ENCODE assay signal across 32 cellular contexts in genomic region chrX:54171091-54171490, GRCh38.
"Had no signal": no experiment of that assay in that cellular context is flagged by ENCODE, and none has a peak within 500 bp of the region (broad histone marks: within the 10 kb centered on the region; RNA-seq: fewer than 3 reads in every experiment).

No MANE protein-coding gene starts in this region.

- H3K27ac ChIP-seq: body of pancreas, epithelial cell of prostate, esophagus squamous epithelium, WERI-Rb-1 had no signal

- H3K27ac Mint-ChIP-seq: activated B cell treated with CpG ODN at 0.5 μM for 24 hours; activated CD8-positive, alpha-beta T cell treated with anti-CD3 and anti-CD28 coated beads for 36 hours; activated naive CD4-positive, alpha-beta T cell treated with anti-CD3 and anti-CD28 coated beads for 36 hours; activated naive CD8-positive, alpha-beta T cell treated with anti-CD3 and anti-CD28 coated beads for 36 hours; activated T-helper 17 cell treated with anti-CD3 and anti-CD28 coated beads, Interleukin-2, amount 50 U/mL, for 72 hours; effector memory CD8-positive, alpha-beta T cell; T-helper 1 cell treated with Interleukin-12 subunit alpha and Interleukin-12 subunit beta and Interleukin-4 antibody, amounts not matched to agents 30 μg/mL and 1 μg/mL, for 36 hours; T-helper 2 cell treated with Interferon-gamma antibody and Interleukin-4, amounts not matched to agents 5 μg/mL and 100 μg/mL, for 36 hours had no signal

- ATAC-seq: activated CD4-positive, CD25-positive, alpha-beta regulatory T cell treated with anti-CD3 and anti-CD28 coated beads, Interleukin-2, amount 50 U/mL, for 24 hours; activated CD8-positive, alpha-beta T cell treated with anti-CD3 and anti-CD28 coated beads for 36 hours; activated T-cell treated with anti-CD3 and anti-CD28 coated beads, Interleukin-2, amount 50 U/mL, for 4 hours; activated T-helper 17 cell treated with anti-CD3 and anti-CD28 coated beads, Interleukin-2, amount 50 U/mL, for 72 hours; body of pancreas; effector memory CD8-positive, alpha-beta T cell; T-cell had no signal

- H3K36me3 Mint-ChIP-seq: activated naive CD4-positive, alpha-beta T cell treated with anti-CD3 and anti-CD28 coated beads, Interleukin-2, amount 50 U/mL, for 24 hours had no signal

- H3K4me1 Mint-ChIP-seq: activated naive CD4-positive, alpha-beta T cell treated with anti-CD3 and anti-CD28 coated beads, Interleukin-2, amount 50 U/mL, for 24 hours; activated T-helper 17 cell treated with anti-CD3 and anti-CD28 coated beads, Interleukin-2, amount 50 U/mL, for 72 hours had no signal

- H3K4me1 ChIP-seq: esophagus squamous epithelium, gastroesophageal sphincter had no signal

- FAIRE-seq: colon had no signal

- H3K27me3 Mint-ChIP-seq: activated B cell treated with CpG ODN at 0.5 μM for 24 hours; activated CD8-positive, alpha-beta T cell treated with anti-CD3 and anti-CD28 coated beads for 36 hours; activated naive CD4-positive, alpha-beta T cell treated with anti-CD3 and anti-CD28 coated beads, Interleukin-2, amount 50 U/mL, for 24 hours; activated naive CD8-positive, alpha-beta T cell treated with anti-CD3 and anti-CD28 coated beads for 36 hours; activated T-helper 17 cell treated with anti-CD3 and anti-CD28 coated beads, Interleukin-2, amount 50 U/mL, for 72 hours; effector memory CD8-positive, alpha-beta T cell had no signal

- DNase-seq: activated B cell treated with CpG ODN at 0.5 μM for 24 hours; activated CD4-positive, alpha-beta T cell treated with anti-CD3 and anti-CD28 coated beads for 48 hours; activated CD4-positive, alpha-beta T cell treated with anti-CD3 and anti-CD28 coated beads, Interleukin-2, amount 50 U/mL, for 1 hour; activated CD4-positive, alpha-beta T cell treated with anti-CD3 and anti-CD28 coated beads, Interleukin-2, amount 50 U/mL, for 48 hours; activated CD8-positive, alpha-beta memory T cell treated with anti-CD3 and anti-CD28 coated beads for 24 hours; activated CD8-positive, alpha-beta T cell treated with anti-CD3 and anti-CD28 coated beads for 36 hours; activated effector memory CD4-positive, alpha-beta T cell treated with Interleukin-2 at 50 U/mL for 16 hours; activated naive CD4-positive, alpha-beta T cell treated with anti-CD3 and anti-CD28 coated beads for 36 hours; activated naive CD8-positive, alpha-beta T cell treated with anti-CD3 and anti-CD28 coated beads for 36 hours; activated T-cell treated with anti-CD3 and anti-CD28 coated beads, Interleukin-2, amount 50 U/mL, for 4 hours; amniotic stem cell; anterior cingulate cortex; body of pancreas; caudate nucleus; cortex of kidney; dermis blood vessel endothelial cell; effector CD4-positive, alpha-beta T cell; effector memory CD8-positive, alpha-beta T cell; esophagus squamous epithelium; foreskin melanocyte; SW 1271; T-cell; T1000; WERI-Rb-1 had no signal

- H3K4me3 ChIP-seq: body of pancreas, esophagus squamous epithelium, gastroesophageal sphincter had no signal

- H3K4me3 Mint-ChIP-seq: activated B cell treated with CpG ODN at 0.5 μM for 24 hours; activated CD8-positive, alpha-beta T cell treated with anti-CD3 and anti-CD28 coated beads for 36 hours; activated naive CD4-positive, alpha-beta T cell treated with anti-CD3 and anti-CD28 coated beads for 36 hours; activated naive CD4-positive, alpha-beta T cell treated with anti-CD3 and anti-CD28 coated beads, Interleukin-2, amount 50 U/mL, for 24 hours; activated naive CD8-positive, alpha-beta T cell treated with anti-CD3 and anti-CD28 coated beads for 36 hours; activated T-cell treated with anti-CD3 and anti-CD28 coated beads, Interleukin-2, amount 50 U/mL, for 4 hours; activated T-helper 17 cell treated with anti-CD3 and anti-CD28 coated beads, Interleukin-2, amount 50 U/mL, for 72 hours; effector memory CD8-positive, alpha-beta T cell; T-cell; T-helper 1 cell treated with Interleukin-12 subunit alpha and Interleukin-12 subunit beta and Interleukin-4 antibody, amounts not matched to agents 30 μg/mL and 1 μg/mL, for 36 hours; T-helper 2 cell treated with Interferon-gamma antibody and Interleukin-4, amounts not matched to agents 5 μg/mL and 100 μg/mL, for 36 hours had no signal

- H3K9me3 Mint-ChIP-seq: activated B cell treated with CpG ODN at 0.5 μM for 24 hours; activated CD8-positive, alpha-beta T cell treated with anti-CD3 and anti-CD28 coated beads for 36 hours; activated naive CD4-positive, alpha-beta T cell treated with anti-CD3 and anti-CD28 coated beads for 36 hours; activated naive CD4-positive, alpha-beta T cell treated with anti-CD3 and anti-CD28 coated beads, Interleukin-2, amount 50 U/mL, for 24 hours; activated naive CD8-positive, alpha-beta T cell treated with anti-CD3 and anti-CD28 coated beads for 36 hours; activated T-cell treated with anti-CD3 and anti-CD28 coated beads, Interleukin-2, amount 50 U/mL, for 4 hours; activated T-helper 17 cell treated with anti-CD3 and anti-CD28 coated beads, Interleukin-2, amount 50 U/mL, for 72 hours; effector memory CD8-positive, alpha-beta T cell; T-cell; T-helper 1 cell treated with Interleukin-12 subunit alpha and Interleukin-12 subunit beta and Interleukin-4 antibody, amounts not matched to agents 30 μg/mL and 1 μg/mL, for 36 hours; T-helper 2 cell treated with Interferon-gamma antibody and Interleukin-4, amounts not matched to agents 5 μg/mL and 100 μg/mL, for 36 hours had no signal

- H3K36me3 ChIP-seq: esophagus squamous epithelium, WERI-Rb-1 had no signal

- H3K27me3 ChIP-seq: body of pancreas, esophagus squamous epithelium, gastroesophageal sphincter had no signal

- H3K9me3 ChIP-seq: body of pancreas, esophagus squamous epithelium, gastroesophageal sphincter had no signal
